ENCODE assay signal across 14 cellular contexts in the genomic region with DNA sequence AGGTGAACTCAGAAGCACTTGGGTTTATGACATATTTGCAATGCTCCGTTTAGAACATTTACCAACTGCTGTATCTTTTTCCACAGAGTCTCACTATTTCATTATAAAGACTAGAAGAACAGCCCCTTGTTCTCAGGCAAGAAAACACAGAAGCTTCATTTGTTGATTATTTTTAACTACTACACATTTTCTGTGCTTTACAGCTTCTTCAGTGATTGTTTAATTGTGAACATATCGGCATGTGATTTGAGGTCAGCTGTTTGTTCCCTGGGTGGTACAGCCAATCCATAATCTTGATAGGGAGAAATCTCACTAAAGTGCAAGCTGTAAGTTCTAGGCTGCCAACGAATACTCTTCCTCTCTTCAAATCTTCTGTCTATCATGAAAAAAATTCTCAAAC.
"Had no signal": no experiment of that assay in that cellular context is flagged by ENCODE, and none has a peak within 500 bp of the region (broad histone marks: within the 10 kb centered on the region; RNA-seq: fewer than 3 reads in every experiment).

No MANE protein-coding gene starts in this region.

- H3K4me3 ChIP-seq: gastroesophageal sphincter, left lung, prostate gland, testis, upper lobe of left lung had no signal

- DNase-seq: activated CD4-positive, alpha-beta T cell treated with anti-CD3 and anti-CD28 coated beads, Interleukin-2, amount 50 U/mL, for 4 hours; activated gamma-delta T cell; activated T-cell treated with anti-CD3 and anti-CD28 coated beads, Interleukin-2, amount 50 U/mL, for 72 hours; left lung; occipital lobe; right cardiac atrium; stimulated activated CD4-positive, alpha-beta T cell treated with anti-CD3 and anti-CD28 coated beads, Interleukin-2, amount 100 ng/mL, for 24 hours; stimulated activated naive CD8-positive, alpha-beta T cell treated with anti-CD3 and anti-CD28 coated beads, Interleukin-15, Interleukin-2, amounts not matched to agents 100 U/mL and 50 U/mL, for 24 hours; SW 1271; T-helper 2 cell; testis; upper lobe of left lung had no signal

- H3K27ac ChIP-seq: gastroesophageal sphincter, left lung, prostate gland, testis, upper lobe of left lung had no signal

- ATAC-seq: activated T-cell treated with anti-CD3 and anti-CD28 coated beads, Interleukin-2, amount 50 U/mL, for 72 hours; gastroesophageal sphincter; left lung; right cardiac atrium; stimulated activated naive CD8-positive, alpha-beta T cell treated with anti-CD3 and anti-CD28 coated beads, Interleukin-15, Interleukin-2, amounts not matched to agents 100 U/mL and 50 U/mL, for 24 hours had no signal
